ENCODE assay signal across 11 cellular contexts in the genomic region with DNA sequence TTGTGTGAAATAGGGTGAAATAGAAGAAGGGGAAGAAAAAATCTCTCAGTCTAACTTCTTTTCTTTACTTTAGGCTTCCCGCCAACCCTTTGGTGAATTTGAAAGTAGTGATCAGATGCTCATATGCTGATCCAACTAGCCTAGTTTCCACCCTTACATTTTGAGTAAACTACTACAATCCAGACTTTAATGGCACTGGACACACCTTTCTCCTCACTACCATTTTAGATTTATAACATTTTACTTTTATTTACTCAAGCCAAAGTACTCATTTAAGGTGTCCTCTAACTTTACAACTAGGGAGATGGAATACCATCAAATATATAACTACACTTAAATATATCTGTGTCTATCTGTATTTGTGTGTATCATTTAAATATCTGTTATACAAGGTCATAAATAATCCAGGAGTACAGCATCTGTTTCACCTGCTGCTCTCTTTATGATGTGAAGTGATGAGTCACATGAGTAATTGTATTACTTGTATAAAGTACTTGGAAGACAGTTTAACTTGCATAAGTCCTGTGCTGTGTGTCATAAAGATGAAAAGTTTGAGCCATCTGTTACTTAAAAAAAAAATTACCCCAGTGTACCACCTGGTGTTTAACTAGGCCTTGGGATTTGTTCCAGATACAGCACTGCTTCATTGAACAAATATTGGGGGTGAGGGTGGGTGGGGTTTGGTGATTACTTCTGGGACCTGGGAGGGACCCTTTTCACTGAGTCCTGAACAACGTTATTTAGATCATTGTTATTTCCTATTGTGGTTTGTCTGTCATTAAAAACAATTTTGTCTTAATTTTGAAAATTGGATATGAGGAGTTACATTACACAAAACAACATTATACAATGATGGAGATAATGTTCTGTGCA.
A peak's percentile ranks its signal among the peaks of the same experiment; 100 is the strongest.
DNase-seq lines count a peak whose midpoint lies in the region; ATAC-seq and TF ChIP-seq lines count a peak whose summit lies in the region.
"Had no signal": no experiment of that assay in that cellular context is flagged by ENCODE, and none has a peak within 500 bp of the region (broad histone marks: within the 10 kb centered on the region; RNA-seq: fewer than 3 reads in every experiment).

No MANE protein-coding gene starts in this region.

- peaks cover 8% of the 10 kb centered on the region for H3K4me1 ChIP-seq in foreskin keratinocyte

- no peak for TF ChIP-seq CTCF in foreskin keratinocyte (conservative IDR thresholded peaks at IDR 0.05)

- no peak overlapping the region for H3K27ac ChIP-seq in foreskin keratinocyte
- H3K27ac ChIP-seq: thoracic aorta had no signal

- H3K27me3 ChIP-seq in foreskin keratinocyte: no peaks in the 10 kb centered on the region

- peak; percentile 96 for DNase-seq in DMS 273 (lab: John Stamatoyannopoulos, UW; ENCODE audit: unreplicated experiment)
- peak; percentile 82 for DNase-seq in NCI-H510A treated with DMSO at 0.1 percent for 48 hours (lab: John Stamatoyannopoulos, UW)
- DNase-seq in foreskin keratinocyte: peak; percentile 47 to 52
- DNase-seq in inferior parietal cortex (ENCODE audit: extremely low spot score): no peak
- no peak for DNase-seq in NK-92 (lab: John Stamatoyannopoulos, UW; ENCODE audit: unreplicated experiment)
- DNase-seq in mucosa of gallbladder (ENCODE audit: low spot score): no peak
- DNase-seq: activated gamma-delta T cell, mesendoderm had no signal

- peak; percentile 47 for ATAC-seq in HG03520 (IDR thresholded peaks at IDR 0.05; ENCODE audit: unreplicated experiment)
- ATAC-seq in foreskin keratinocyte: peak; percentile 99
- no peak for ATAC-seq in GM21786 (IDR thresholded peaks at IDR 0.05; ENCODE audit: unreplicated experiment)

Comparison
In these comparisons a context has a peak if more than half of its experiments do, and no peak if none do; other contexts are left out.
1. DNase-seq: peak in DMS 273 (single experiment), NCI-H510A treated with DMSO at 0.1 percent for 48 hours (single experiment) and foreskin keratinocyte (2 of 2); none in inferior parietal cortex (single experiment), NK-92 (single experiment) and mucosa of gallbladder (single experiment).